Comparison of ENCODE assay signal across 1 cellular context in the genomic region with DNA sequence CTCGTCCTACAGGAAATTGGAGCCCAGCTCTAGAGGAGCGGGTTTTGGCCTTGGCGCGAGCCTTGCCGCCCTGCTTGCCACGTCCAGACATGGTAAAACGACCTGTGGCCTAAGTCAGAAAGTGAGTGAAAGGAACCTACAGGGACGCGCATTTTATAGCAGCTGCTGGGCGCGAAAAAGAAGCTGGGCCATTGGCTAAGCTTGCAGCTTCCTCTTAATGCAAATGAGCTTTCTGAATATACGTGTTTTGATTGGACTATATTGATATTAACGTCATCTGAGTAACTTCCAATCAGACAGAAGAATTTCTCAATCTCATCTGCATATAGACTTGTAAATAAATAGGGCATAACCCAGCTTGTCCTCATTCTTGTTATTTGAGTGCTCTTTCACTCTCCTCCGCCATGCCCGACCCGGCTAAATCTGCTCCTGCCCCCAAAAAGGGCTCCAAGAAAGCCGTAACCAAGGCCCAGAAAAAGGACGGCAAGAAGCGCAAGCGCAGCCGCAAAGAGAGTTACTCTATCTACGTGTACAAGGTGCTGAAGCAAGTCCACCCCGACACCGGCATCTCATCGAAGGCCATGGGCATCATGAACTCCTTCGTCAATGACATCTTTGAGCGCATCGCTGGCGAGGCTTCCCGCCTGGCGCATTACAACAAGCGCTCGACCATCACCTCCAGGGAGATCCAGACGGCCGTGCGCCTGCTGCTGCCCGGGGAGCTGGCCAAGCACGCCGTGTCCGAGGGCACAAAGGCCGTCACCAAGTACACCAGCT.
TF ChIP-seq lines count a peak whose summit lies in the region.

No MANE protein-coding gene starts in this region.

TF ChIP-seq in K562, 482 proteins besides CTCF, POLR2A, EP300 and RAD21 (continued from another document):
- TF ChIP-seq CEBPG (CRISPR knock-in tag; IDR thresholded peaks at IDR 0.05), result peak; percentile 9; the same call in 1 of the 2 replicates
- TF ChIP-seq CEBPG (tag; conservative IDR thresholded peaks at IDR 0.05 in 1 of 2, IDR thresholded peaks at IDR 0.05 in 1 of 2), result peak; percentile 30 to 56; a peak in 1 of 4 replicates
- TF ChIP-seq ZBTB7A (IDR thresholded peaks at IDR 0.05; ENCODE audit: borderline replicate concordance, control insufficient read depth, low read depth, low read length), result peak; percentile 12; the same call in 1 of the 2 replicates
- TF ChIP-seq IRF2 (CRISPR knock-in tag; IDR thresholded peaks at IDR 0.05), result no peak
- no peak for TF ChIP-seq KLF6 (CRISPR knock-in tag; IDR thresholded peaks at IDR 0.05; ENCODE audit: borderline replicate concordance)
- TF ChIP-seq HDAC6 (IDR thresholded peaks at IDR 0.05; ENCODE audit: low read depth, low read length), result 0 out of 2 replicates have a peak, but pooled peaks have one; percentile 62
- TF ChIP-seq THAP7 (CRISPR knock-in tag; IDR thresholded peaks at IDR 0.05), result peak; percentile 89
- TF ChIP-seq PHF21A (IDR thresholded peaks at IDR 0.05; ENCODE audit: borderline replicate concordance, low read depth), result peak; percentile 7; the same call in 1 of the 2 replicates
- peak; percentile 97 for TF ChIP-seq CHCHD3 (CRISPR knock-in tag; IDR thresholded peaks at IDR 0.05)
- TF ChIP-seq SMARCA4 (IDR thresholded peaks at IDR 0.05), result no peak
- TF ChIP-seq NBN (IDR thresholded peaks at IDR 0.05; ENCODE audit: low read depth), result peak; percentile 53; the same call in 1 of the 2 replicates
- TF ChIP-seq, protein P1, sequence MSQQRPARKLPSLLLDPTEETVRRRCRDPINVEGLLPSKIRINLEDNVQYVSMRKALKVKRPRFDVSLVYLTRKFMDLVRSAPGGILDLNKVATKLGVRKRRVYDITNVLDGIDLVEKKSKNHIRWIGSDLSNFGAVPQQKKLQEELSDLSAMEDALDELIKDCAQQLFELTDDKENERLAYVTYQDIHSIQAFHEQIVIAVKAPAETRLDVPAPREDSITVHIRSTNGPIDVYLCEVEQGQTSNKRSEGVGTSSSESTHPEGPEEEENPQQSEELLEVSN (IDR thresholded peaks at IDR 0.05; ENCODE audit: borderline replicate concordance in 1 of 2, extremely low read depth in 1 of 2, insufficient read depth in 1 of 2, insufficient read length in 1 of 2, low read depth in 1 of 2, low read length in 1 of 2, poor library complexity in 1 of 2, severe bottlenecking in 1 of 2), result peak; percentile 51 to 71
- 0 out of 2 replicates have a peak, but pooled peaks have one; percentile 46 for TF ChIP-seq ARID3B (CRISPR knock-in tag; IDR thresholded peaks at IDR 0.05; ENCODE audit: borderline replicate concordance)
- no peak; the same call in 1 of the 2 replicates for TF ChIP-seq BRD4 (IDR thresholded peaks at IDR 0.05)
- TF ChIP-seq ZKSCAN1 (IDR thresholded peaks at IDR 0.05; ENCODE audit: low read depth, low read length), result peak; percentile 95
- peak; percentile 99 for TF ChIP-seq PML (IDR thresholded peaks at IDR 0.05; ENCODE audit: low read length)
- TF ChIP-seq KDM2B (CRISPR knock-in tag; IDR thresholded peaks at IDR 0.05), result peak; percentile 60; the same call in 1 of the 2 replicates
- peak; percentile 80 for TF ChIP-seq NCOR1 (IDR thresholded peaks at IDR 0.05)
- TF ChIP-seq ZFP30 (CRISPR knock-in tag; IDR thresholded peaks at IDR 0.05; ENCODE audit: borderline replicate concordance), result no peak
- TF ChIP-seq ZNF133 (CRISPR knock-in tag; IDR thresholded peaks at IDR 0.05), result no peak
- TF ChIP-seq TAF1 (IDR thresholded peaks at IDR 0.05; ENCODE audit: control insufficient read depth, extremely low read depth, insufficient read depth, low read length, severe bottlenecking), result peak; percentile 98
- no peak for TF ChIP-seq ZNF197 (CRISPR knock-in tag; IDR thresholded peaks at IDR 0.05; ENCODE audit: low read depth)
- TF ChIP-seq C11orf30 (IDR thresholded peaks at IDR 0.05; ENCODE audit: low read depth), result no peak
- peak; percentile 60 to 68; a peak in 3 of 4 replicates for TF ChIP-seq FOXK2 (conservative IDR thresholded peaks at IDR 0.05 in 1 of 2, IDR thresholded peaks at IDR 0.05 in 1 of 2; ENCODE audit: low read depth in 2 of 2)
- no peak for TF ChIP-seq ZKSCAN3 (CRISPR knock-in tag; IDR thresholded peaks at IDR 0.05)
- no peak for TF ChIP-seq BRF2 (IDR thresholded peaks at IDR 0.05; ENCODE audit: borderline replicate concordance, insufficient read depth, insufficient read length)
- TF ChIP-seq SAP30 (IDR thresholded peaks at IDR 0.05; ENCODE audit: borderline replicate concordance, insufficient read depth, low read depth, low read length, poor library complexity, severe bottlenecking), result peak; percentile 48
- TF ChIP-seq TAF15 (IDR thresholded peaks at IDR 0.05; ENCODE audit: low read depth, low read length), result no peak; the same call in 1 of the 2 replicates
- TF ChIP-seq VEZF1 (CRISPR knock-in tag; IDR thresholded peaks at IDR 0.05), result no peak
- TF ChIP-seq ZNF583 (CRISPR knock-in tag; IDR thresholded peaks at IDR 0.05), result no peak
- no peak for TF ChIP-seq ZNF347 (CRISPR knock-in tag; IDR thresholded peaks at IDR 0.05; ENCODE audit: low read depth)
- TF ChIP-seq FOXO4 (CRISPR knock-in tag; IDR thresholded peaks at IDR 0.05), result no peak
- TF ChIP-seq CTCFL (IDR thresholded peaks at IDR 0.05; ENCODE audit: borderline replicate concordance, insufficient read depth, low read depth, low read length, poor library complexity, severe bottlenecking), result peak; percentile 23
- TF ChIP-seq SRSF3 (IDR thresholded peaks at IDR 0.05; ENCODE audit: insufficient read depth, low read length), result peak; percentile 98
- no peak for TF ChIP-seq TCF7L2 (IDR thresholded peaks at IDR 0.05; ENCODE audit: low read depth, low read length)
- TF ChIP-seq STAT5A (IDR thresholded peaks at IDR 0.05; ENCODE audit: borderline replicate concordance, low read length), result peak; percentile 57; the same call in 1 of the 2 replicates
